In genomic region chr9:127370651-127371648, GRCh38 we compare ENCODE assay signal across 13 cellular contexts.
"Had no signal": no experiment of that assay in that cellular context is flagged by ENCODE, and none has a peak within 500 bp of the region (broad histone marks: within the 10 kb centered on the region; RNA-seq: fewer than 3 reads in every experiment).

No MANE protein-coding gene starts in this region.

- H3K9me3 Mint-ChIP-seq: activated CD4-positive, alpha-beta memory T cell treated with anti-CD3 and anti-CD28 coated beads for 36 hours; nephron; T-cell had no signal

- DNase-seq: activated CD4-positive, alpha-beta memory T cell treated with anti-CD3 and anti-CD28 coated beads for 36 hours; activated CD8-positive, alpha-beta memory T cell treated with anti-CD3 and anti-CD28 coated beads, Interleukin-2, amount 50 U/mL, for 48 hours; activated naive CD4-positive, alpha-beta T cell treated with Interleukin-2 at 50 U/mL for 16 hours; left lung; mesenchymal stem cell; ovary; stimulated activated CD4-positive, alpha-beta T cell treated with anti-CD3 and anti-CD28 coated beads, Interleukin-4, amount 100 ng/mL, for 4 hours; stomach; T-cell; T1000 had no signal

- H3K4me3 Mint-ChIP-seq: activated CD4-positive, alpha-beta memory T cell treated with anti-CD3 and anti-CD28 coated beads for 36 hours; nephron; T-cell had no signal

- H3K4me1 Mint-ChIP-seq: T-cell had no signal

- H3K27ac Mint-ChIP-seq: activated CD4-positive, alpha-beta memory T cell treated with anti-CD3 and anti-CD28 coated beads for 36 hours; nephron had no signal

- ATAC-seq: left lung, T-cell had no signal

- H3K36me3 ChIP-seq: adrenal gland, left lung, ovary had no signal

- H3K4me3 ChIP-seq: adrenal gland, esophagus muscularis mucosa, left lung, ovary, stomach had no signal

- H3K27me3 ChIP-seq: adrenal gland, esophagus muscularis mucosa, left lung, ovary, stomach had no signal

- H3K27ac ChIP-seq: adrenal gland, esophagus muscularis mucosa, left lung, ovary, stomach had no signal

- H3K4me1 ChIP-seq: adrenal gland, esophagus muscularis mucosa, left lung, stomach had no signal

- H3K36me3 Mint-ChIP-seq: activated CD4-positive, alpha-beta memory T cell treated with anti-CD3 and anti-CD28 coated beads for 36 hours; T-cell had no signal

- H3K9me3 ChIP-seq: adrenal gland, esophagus muscularis mucosa, left lung, ovary, stomach had no signal
